ENCODE assay signal across 10 cellular contexts in genomic region chr1:15740833-15741182, GRCh38. TPM values are rescaled to one million over a fixed set of nuclear protein-coding genes. Genes with fewer than 3 reads are reported as not detected.
A peak's percentile ranks its signal among the peaks of the same experiment; 100 is the strongest.
DNase-seq lines count a peak whose midpoint lies in the region; ATAC-seq and TF ChIP-seq lines count a peak whose summit lies in the region.
"Had no signal": no experiment of that assay in that cellular context is flagged by ENCODE, and none has a peak within 500 bp of the region (broad histone marks: within the 10 kb centered on the region; RNA-seq: fewer than 3 reads in every experiment).

No MANE protein-coding gene starts in this region.

- BruUV-seq in PC-3 (replicated peaks; lab: Mats Ljungman, UMichigan), result no TSS peak

- H3K27me3 ChIP-seq in PC-3 (ENCODE audit: low read length), result no peaks in the 10 kb centered on the region
- no peaks in the 10 kb centered on the region for H3K27me3 ChIP-seq in WERI-Rb-1 (ENCODE audit: insufficient read depth, low read depth, severe bottlenecking)
- no peaks in the 10 kb centered on the region for H3K27me3 ChIP-seq in spleen (replicated peaks in 1 of 7)

- ATAC-seq in PC-3, result no peak
- ATAC-seq in mucosa of descending colon, result no peak
- no peak for ATAC-seq in stimulated activated effector memory CD8-positive, alpha-beta T cell treated with anti-CD3 and anti-CD28 coated beads, Interleukin-12 subunit alpha, Interleukin-12 subunit beta, amount 100 ng/mL, for 72 hours

- no peak for TF ChIP-seq CTCF in PC-3 (conservative IDR thresholded peaks at IDR 0.05; ENCODE audit: low read depth, low read length)
- no peak for TF ChIP-seq CTCF in mucosa of descending colon (IDR thresholded peaks at IDR 0.05)
- TF ChIP-seq CTCF in WERI-Rb-1 (IDR thresholded peaks at IDR 0.05; ENCODE audit: low read depth, low read length), result no peak
- no peak for TF ChIP-seq CTCF in spleen (IDR thresholded peaks at IDR 0.05 in 8 of 11, conservative IDR thresholded peaks at IDR 0.05 in 3 of 11)

- no peaks in the 10 kb centered on the region for H3K9me2 ChIP-seq in PC-3 (replicated peaks; ENCODE audit: low read length)

- H3K9ac ChIP-seq in PC-3 (ENCODE audit: low read length), result no peak overlapping the region

- no peaks in the 10 kb centered on the region for H3K79me2 ChIP-seq in PC-3 (ENCODE audit: low read length)

- no peaks in the 10 kb centered on the region for H3K9me3 Mint-ChIP-seq in stimulated activated effector memory CD8-positive, alpha-beta T cell treated with anti-CD3 and anti-CD28 coated beads, Interleukin-12 subunit alpha, Interleukin-12 subunit beta, amount 100 ng/mL, for 72 hours

- H3K4me1 Mint-ChIP-seq in stimulated activated effector memory CD8-positive, alpha-beta T cell treated with anti-CD3 and anti-CD28 coated beads, Interleukin-12 subunit alpha, Interleukin-12 subunit beta, amount 100 ng/mL, for 72 hours, result peaks cover 7% of the 10 kb centered on the region

- H3K9me3 ChIP-seq in PC-3 (ENCODE audit: low read length), result no peaks in the 10 kb centered on the region
- no peaks in the 10 kb centered on the region for H3K9me3 ChIP-seq in mucosa of descending colon
- no peaks in the 10 kb centered on the region for H3K9me3 ChIP-seq in WERI-Rb-1 (ENCODE audit: severe bottlenecking)
- H3K9me3 ChIP-seq in spleen, result no peaks in the 10 kb centered on the region
- H3K9me3 ChIP-seq: A549 had no signal

- POLR2A ChIA-PET in PC-3 (lab: Charles Lee; ENCODE audit: unreplicated experiment), result no interaction called here

- 88 to 90% (median 89%) methylated on average over 2 to 15 of the region's 15 CpGs for WGBS in spleen, 5 donors

- no peaks in the 10 kb centered on the region for H3F3A ChIP-seq in PC-3 (ENCODE audit: low read length, unreplicated experiment)

- no peak for TF ChIP-seq POLR2A in spleen (IDR thresholded peaks at IDR 0.05)

- no peaks in the 10 kb centered on the region; the same call in 1 of the 2 replicates for H3K4me1 ChIP-seq in PC-3 (ENCODE audit: insufficient read depth, low read length)
- peaks cover 37% of the 10 kb centered on the region for H3K4me1 ChIP-seq in mucosa of descending colon (ENCODE audit: low read depth)
- H3K4me1 ChIP-seq in spleen, result peaks cover 0 to 22% (median 8%) of the 10 kb centered on the region in 6 donors

- H3K4me2 ChIP-seq in PC-3 (ENCODE audit: low read length), result peak overlapping the region; percentile 3; the same call in 1 of the 2 replicates

- no peaks in the 10 kb centered on the region for H3K36me3 Mint-ChIP-seq in stimulated activated effector memory CD8-positive, alpha-beta T cell treated with anti-CD3 and anti-CD28 coated beads, Interleukin-12 subunit alpha, Interleukin-12 subunit beta, amount 100 ng/mL, for 72 hours

- H2AFZ ChIP-seq in PC-3 (ENCODE audit: low read length), result no peak overlapping the region

- peak; percentile 92 for DNase-seq in COLO668 (lab: John Stamatoyannopoulos, UW; ENCODE audit: unreplicated experiment)
- no peak for DNase-seq in PC-3
- peak in 2 of 3 donors; percentile 35 to 53 for DNase-seq in mucosa of descending colon
- no peak for DNase-seq in stimulated activated effector memory CD8-positive, alpha-beta T cell treated with anti-CD3 and anti-CD28 coated beads, Interleukin-12 subunit alpha, Interleukin-12 subunit beta, amount 100 ng/mL, for 72 hours (ENCODE audit: low spot score in 2 of 2)
- no peak for DNase-seq in WERI-Rb-1
- no peak for DNase-seq in spleen
- DNase-seq in D341Med (ENCODE audit: low spot score), result no peak

- intact Hi-C loops in PC-3 (cut with micrococcal nuclease) (loop anchor here (1.0 kb wide), 2 partner anchors 146 to 182 kb away; no protein-coding TSS in a partner anchor), mucosa of descending colon (cut with DNase I, micrococcal nuclease) (no loop called here), spleen (cut with DNase I; ENCODE audit: low total_unique reads) (loop anchor here (10.0 kb wide), 1 partner anchor 116 kb away; no protein-coding TSS in a partner anchor)

- no peaks in the 10 kb centered on the region for H4K20me1 ChIP-seq in PC-3 (ENCODE audit: low read length)

- no peak overlapping the region for H3K4me3 ChIP-seq in PC-3 (ENCODE audit: low read length)
- no peak overlapping the region for H3K4me3 ChIP-seq in mucosa of descending colon
- no peak overlapping the region for H3K4me3 ChIP-seq in WERI-Rb-1 (ENCODE audit: low read depth, low read length)
- H3K4me3 ChIP-seq in spleen, result no peak overlapping the region
- H3K4me3 ChIP-seq: A549 had no signal

- H3K4me3 Mint-ChIP-seq in stimulated activated effector memory CD8-positive, alpha-beta T cell treated with anti-CD3 and anti-CD28 coated beads, Interleukin-12 subunit alpha, Interleukin-12 subunit beta, amount 100 ng/mL, for 72 hours, result no peak overlapping the region

- no peaks in the 10 kb centered on the region for H3K36me3 ChIP-seq in PC-3 (ENCODE audit: low read depth, low read length)
- H3K36me3 ChIP-seq in mucosa of descending colon (ENCODE audit: low read depth), result no peaks in the 10 kb centered on the region
- H3K36me3 ChIP-seq in WERI-Rb-1, result no peaks in the 10 kb centered on the region
- H3K36me3 ChIP-seq in spleen, result peaks cover 0 to 17% (median 0%) of the 10 kb centered on the region in 6 donors

- peak overlapping the region; percentile 58 for H3K27ac Mint-ChIP-seq in stimulated activated effector memory CD8-positive, alpha-beta T cell treated with anti-CD3 and anti-CD28 coated beads, Interleukin-12 subunit alpha, Interleukin-12 subunit beta, amount 100 ng/mL, for 72 hours

- CTCF ChIA-PET in PC-3 (lab: Charles Lee), result interaction anchor here (1.1 kb wide), 1 partner anchor 145 kb away, joined by 9 read pairs; no protein-coding TSS in a partner anchor

- H3K27ac ChIP-seq in PC-3 (ENCODE audit: low read length), result no peak overlapping the region
- H3K27ac ChIP-seq in WERI-Rb-1, result no peak overlapping the region
- no peak overlapping the region for H3K27ac ChIP-seq in spleen

RNA-seq across cellular contexts. Expression of gene TMEM82, which starts 1.5 kb away (rescaled TPM):
- total RNA-seq in PC-3 (2014; rRNA removed), result not detected in 2 replicates
- 10 to 100 TPM in 2 of 3 donors, 1 to 10 TPM in 1; 8.0 to 19.7 (median 16.8) TPM for total RNA-seq in mucosa of descending colon
- total RNA-seq in spleen, result not detected
- not detected for polyA plus RNA-seq in spleen
- total RNA-seq: OCI-LY7, SK-MEL-5 had no signal
- polyA plus RNA-seq: A549 had no signal

RNA-seq across cellular contexts. Expression of gene SLC25A34, which starts 4.8 kb away (rescaled TPM):
- total RNA-seq in PC-3 (2014; rRNA removed), result 0.44 and 2.6 TPM in 2 replicates
- 10 to 100 TPM in 1 of 3 donors, 1 to 10 TPM in 2; 6.4 to 15.7 (median 8.1) TPM for total RNA-seq in mucosa of descending colon
- 1 to 10 TPM; 1.5 to 3.7 (median 2.8) TPM for total RNA-seq in spleen
- polyA plus RNA-seq in spleen, result 1 to 10 TPM in 2 of 3 donors, under 1 TPM in 1; 0.77 to 2.4 (median 2.1) TPM

RNA-seq across cellular contexts. Expression of gene FBLIM1, which starts 17.8 kb away (rescaled TPM):
- total RNA-seq in PC-3 (2014; rRNA removed) (74.1 and 90.0 TPM in 2 replicates), mucosa of descending colon (100 to 1,000 TPM; 154 to 268 (median 260) TPM), spleen (10 to 100 TPM; 21.4 to 89.1 (median 62.0) TPM)
- polyA plus RNA-seq in spleen, result 10 to 100 TPM in 1 of 3 donors, 1 to 10 TPM in 2; 7.2 to 16.3 (median 9.6) TPM
- total RNA-seq: OCI-LY7 had no signal

RNA-seq across cellular contexts. Expression of gene PLEKHM2, which starts 56.7 kb away (rescaled TPM):
- total RNA-seq in PC-3 (2014; rRNA removed) (31.3 and 44.6 TPM in 2 replicates), mucosa of descending colon (10 to 100 TPM; 32.2 to 57.3 (median 36.2) TPM), spleen (10 to 100 TPM; 59.1 to 96.0 (median 65.8) TPM)
- polyA plus RNA-seq in spleen, result 10 to 100 TPM; 25.9 to 54.1 (median 37.1) TPM

Comparison
In these comparisons a context has a peak if more than half of its experiments do, and no peak if none do; other contexts are left out.
1. DNase-seq: peak in COLO668 (single experiment) and mucosa of descending colon (2 of 3); none in PC-3 (single experiment), stimulated activated effector memory CD8-positive, alpha-beta T cell treated with anti-CD3 and anti-CD28 coated beads, Interleukin-12 subunit alpha, Interleukin-12 subunit beta, amount 100 ng/mL, for 72 hours (0 of 2), WERI-Rb-1 (single experiment), spleen (single experiment) and D341Med (single experiment).
2. intact Hi-C loops: an anchor here in PC-3 (1.0 kb wide) and spleen (10.0 kb wide); none called in mucosa of descending colon.